Comparison of ENCODE assay signal across 1 cellular context in genomic region chr5:44387391-44387790, GRCh38.
TF ChIP-seq lines count a peak whose summit lies in the region.

No MANE protein-coding gene starts in this region.

TF ChIP-seq in SK-N-SH, 30 proteins besides CTCF, POLR2A, EP300 and RAD21 (continued from another document):
- TF ChIP-seq USF2 (IDR thresholded peaks at IDR 0.05; ENCODE audit: borderline replicate concordance, low read depth, low read length) = no peak
